7 cellular contexts compared by ENCODE assay signal in genomic region chr2:53467467-53467866, GRCh38.
"Had no signal": no experiment of that assay in that cellular context is flagged by ENCODE, and none has a peak within 500 bp of the region (broad histone marks: within the 10 kb centered on the region; RNA-seq: fewer than 3 reads in every experiment).

No MANE protein-coding gene starts in this region.

- H2AFZ ChIP-seq: GM23338 had no signal

- DNase-seq: H9, HCEC 1CT, KG1 had no signal

- H3K4me2 ChIP-seq: GM23338 had no signal

- ATAC-seq: GM23338 had no signal

- H3K4me3 ChIP-seq: GM23338 had no signal

- FAIRE-seq: H1, H54, HTR-8/SVneo had no signal
